ENCODE assay signal across 8 cellular contexts in genomic region chr22:50582562-50583293, GRCh38. TPM values are rescaled to one million over a fixed set of nuclear protein-coding genes. Genes with fewer than 3 reads are reported as not detected.
DNase-seq lines count a peak whose midpoint lies in the region; ATAC-seq and TF ChIP-seq lines count a peak whose summit lies in the region.

CHKB (minus strand) TSS chr22:50582849; CDS start chr22:50582781, 68 bp downstream.

- DNase-seq in NCI-H774 (lab: John Stamatoyannopoulos, UW) (peak; percentile 89), left lobe of liver (ENCODE audit: low spot score) (peak; percentile 99)
- DNase-seq in activated CD4-positive, alpha-beta T cell treated with anti-CD3 and anti-CD28 coated beads, Interleukin-2, amount 50 U/mL, for 4 hours, result peak; percentile 96 to 97
- DNase-seq in stimulated activated CD4-positive, alpha-beta T cell treated with anti-CD3 and anti-CD28 coated beads, Interleukin-2, amount 100 ng/mL, for 4 hours (ENCODE audit: low read depth), result peak; percentile 96

- TF ChIP-seq CTCF in C4-2B (conservative IDR thresholded peaks at IDR 0.05), result no peak

- H3K4me3 Mint-ChIP-seq in dendritic cell treated with granulocyte-macrophage colony-stimulating factor and Interleukin-4, amounts not matched to agents 40 ng/mL and 50 ng/mL, for 4 days, result peak within 1 kb of the TSS; percentile 80

- ATAC-seq in GM19395 (IDR thresholded peaks at IDR 0.05; ENCODE audit: unreplicated experiment) (peak; percentile 92), HG03565 (IDR thresholded peaks at IDR 0.05; ENCODE audit: unreplicated experiment) (peak; percentile 81), left lobe of liver (peak; percentile 93)

- intact Hi-C loops in dendritic cell treated with granulocyte-macrophage colony-stimulating factor and Interleukin-4, amounts not matched to agents 40 ng/mL and 50 ng/mL, for 4 days (cut with micrococcal nuclease), result loop anchor here (2.0 to 5.0 kb wide), 4 partner anchors 18 to 75 kb away; partner anchors contain the start of genes LMF2, MAPK8IP2, NCAPH2 and TYMP

- H3K4me1 Mint-ChIP-seq in dendritic cell treated with granulocyte-macrophage colony-stimulating factor and Interleukin-4, amounts not matched to agents 40 ng/mL and 50 ng/mL, for 4 days (ENCODE audit: low read depth), result peaks cover 39% of the 10 kb centered on the region

- H3K27ac Mint-ChIP-seq in dendritic cell treated with granulocyte-macrophage colony-stimulating factor and Interleukin-4, amounts not matched to agents 40 ng/mL and 50 ng/mL, for 4 days, result peak within 1 kb of the TSS; percentile 95

- H3K27me3 Mint-ChIP-seq in dendritic cell treated with granulocyte-macrophage colony-stimulating factor and Interleukin-4, amounts not matched to agents 40 ng/mL and 50 ng/mL, for 4 days, result peaks cover 10% of the 10 kb centered on the region

- peak within 1 kb of the TSS; percentile 90 for H3K27ac ChIP-seq in C4-2B

- no peaks in the 10 kb centered on the region for H3K9me3 Mint-ChIP-seq in dendritic cell treated with granulocyte-macrophage colony-stimulating factor and Interleukin-4, amounts not matched to agents 40 ng/mL and 50 ng/mL, for 4 days

- H3K36me3 Mint-ChIP-seq in dendritic cell treated with granulocyte-macrophage colony-stimulating factor and Interleukin-4, amounts not matched to agents 40 ng/mL and 50 ng/mL, for 4 days (ENCODE audit: low read depth), result peaks cover 43% of the 10 kb centered on the region

RNA-seq across cellular contexts. Expression of gene CHKB, which starts in this region (rescaled TPM):
- total RNA-seq in left lobe of liver, result 32.6 TPM

Comparison
In these comparisons a context has a peak if more than half of its experiments do, and no peak if none do; other contexts are left out.
1. Peak in every context shown above with its lines: DNase-seq, ATAC-seq and H3K27ac ChIP-seq.